Comparison of ENCODE assay signal across 14 cellular contexts in the genomic region with DNA sequence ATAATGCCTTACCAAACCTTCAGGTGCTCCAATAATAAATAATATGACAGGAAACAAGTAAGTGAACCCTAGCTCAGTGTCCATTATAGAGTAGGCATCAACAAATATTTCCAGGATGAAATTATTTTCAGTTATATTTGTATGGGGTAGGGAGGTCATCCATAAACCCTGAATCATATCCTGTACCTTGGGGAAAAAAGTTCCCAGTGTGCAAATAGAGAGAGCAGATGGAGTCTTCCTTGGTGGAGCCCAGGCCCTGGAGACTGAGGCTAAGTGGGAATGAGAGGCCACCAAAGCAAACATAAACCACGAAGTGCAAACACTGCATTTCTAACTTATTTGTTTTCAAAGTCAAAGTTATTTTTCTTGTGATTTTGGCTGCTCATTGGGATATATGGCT. TPM values are rescaled to one million over a fixed set of nuclear protein-coding genes. Genes with fewer than 3 reads are reported as not detected.
DNase-seq lines count a peak whose midpoint lies in the region; ATAC-seq, FAIRE-seq and TF ChIP-seq lines count a peak whose summit lies in the region.
"Had no signal": no experiment of that assay in that cellular context is flagged by ENCODE, and none has a peak within 500 bp of the region (broad histone marks: within the 10 kb centered on the region; RNA-seq: fewer than 3 reads in every experiment).

No MANE protein-coding gene starts in this region.

- H2AK5ac ChIP-seq in H9 (ENCODE audit: insufficient read length, low read length) = no peak overlapping the region

- H2AFZ ChIP-seq in H9 (ENCODE audit: low read length) = no peak overlapping the region

- POLR2A ChIA-PET in CD4-positive, alpha-beta memory T cell (lab: Charles Lee; ENCODE audit: partially characterized antibody) = interaction anchor here (1.4 to 5.8 kb wide), 5 partner anchors 10 to 176 kb away, joined by 3 to 104 read pairs (median 33); a partner anchor contains a TSS

- no peak overlapping the region for H3K14ac ChIP-seq in H9 (ENCODE audit: insufficient read depth, low read length)

- CTCF ChIA-PET in CD4-positive, alpha-beta memory T cell (lab: Charles Lee; ENCODE audit: partially characterized antibody) = interaction anchor here (1.5 to 3.4 kb wide), 2 partner anchors 9 to 177 kb away, joined by 3 to 44 read pairs; a partner anchor contains a TSS

- no peak overlapping the region for H4K8ac ChIP-seq in H9 (replicated peaks; ENCODE audit: insufficient read length, low read depth, low read length)

- H2BK5ac ChIP-seq in H9 (ENCODE audit: insufficient read length, low read length) = no peak overlapping the region

- H3K4me3 Mint-ChIP-seq in CD4-positive, alpha-beta memory T cell = peak overlapping the region in 3 of 8 donors; percentile 67 to 93 (median 72)
- H3K4me3 Mint-ChIP-seq in central memory CD8-positive, alpha-beta T cell = no peak overlapping the region
- H3K4me3 Mint-ChIP-seq in H9 = no peak overlapping the region

- H2BK15ac ChIP-seq in H9 (ENCODE audit: low read depth, low read length) = no peak overlapping the region

- H3K9me3 ChIP-seq in CD4-positive, alpha-beta memory T cell (ENCODE audit: control insufficient read depth in 1 of 2, low read length in 2 of 2) = no peaks in the 10 kb centered on the region
- H3K9me3 ChIP-seq in KOPT-K1 (ENCODE audit: insufficient read depth, low read length, poor library complexity, severe bottlenecking) (no peaks in the 10 kb centered on the region), neutrophil (no peaks in the 10 kb centered on the region), H9 (ENCODE audit: control insufficient read depth, low read depth, low read length) (no peaks in the 10 kb centered on the region)
- H3K9me3 ChIP-seq: psoas muscle had no signal

- no peak for ATAC-seq in central memory CD8-positive, alpha-beta T cell (replicated peaks; ENCODE audit: extremely low read depth, poor library complexity, severe bottlenecking)
- ATAC-seq: psoas muscle had no signal

- H4K20me1 ChIP-seq in H9 (ENCODE audit: control insufficient read depth, insufficient read depth, insufficient read length) = no peaks in the 10 kb centered on the region

- no peak overlapping the region for H4K5ac ChIP-seq in H9 (ENCODE audit: insufficient read length, low read depth, low read length)

- no peaks in the 10 kb centered on the region for H3K27me3 ChIP-seq in CD4-positive, alpha-beta memory T cell (ENCODE audit: insufficient read depth, low read length)
- no peaks in the 10 kb centered on the region for H3K27me3 ChIP-seq in neutrophil
- H3K27me3 ChIP-seq in H9 (ENCODE audit: insufficient read depth, low read length) = no peaks in the 10 kb centered on the region

- H3K36me3 ChIP-seq in CD4-positive, alpha-beta memory T cell (ENCODE audit: insufficient read depth, low read length) = peaks cover 79% of the 10 kb centered on the region
- H3K36me3 ChIP-seq in KOPT-K1 (ENCODE audit: insufficient read depth, low read length) = peaks cover 98% of the 10 kb centered on the region
- peaks cover 93% of the 10 kb centered on the region for H3K36me3 ChIP-seq in neutrophil

- no peak overlapping the region for H2BK20ac ChIP-seq in H9 (ENCODE audit: low read depth, low read length, poor library complexity, severe bottlenecking)

- H3K9me3 Mint-ChIP-seq in CD4-positive, alpha-beta memory T cell = peaks cover 0 to 2% (median 0%) of the 10 kb centered on the region in 8 donors
- no peaks in the 10 kb centered on the region for H3K9me3 Mint-ChIP-seq in central memory CD8-positive, alpha-beta T cell
- H3K9me3 Mint-ChIP-seq in H9 = no peaks in the 10 kb centered on the region

- no peak overlapping the region for H4K91ac ChIP-seq in H9 (ENCODE audit: insufficient read length, low read depth, low read length)

- peak overlapping the region; percentile 92 for H3K27ac ChIP-seq in CD4-positive, alpha-beta memory T cell (ENCODE audit: low read depth, low read length)
- H3K27ac ChIP-seq in KOPT-K1 (ENCODE audit: low read depth, low read length, poor library complexity, severe bottlenecking) (peak overlapping the region; percentile 94), neutrophil (peak overlapping the region; percentile 95), H9 (ENCODE audit: insufficient read length, low read depth, low read length) (no peak overlapping the region)
- H3K27ac ChIP-seq: psoas muscle had no signal

- H3K56ac ChIP-seq in H9 (ENCODE audit: insufficient read length, low read depth, low read length) = no peak overlapping the region

- FAIRE-seq in H54 (lab: Jason Lieb, UNC) = no peak

- H3K79me2 ChIP-seq in H9 (ENCODE audit: insufficient read depth, low read length) = no peaks in the 10 kb centered on the region

- no peak overlapping the region for H3K9ac ChIP-seq in H9 (ENCODE audit: extremely low read depth, insufficient read length, low read length)

- intact Hi-C loops in CD4-positive, alpha-beta memory T cell (cut with micrococcal nuclease) = no loop called here

- H2BK120ac ChIP-seq in H9 (ENCODE audit: low read depth, low read length, poor library complexity, severe bottlenecking) = no peak overlapping the region

- no peak overlapping the region for H3K4me3 ChIP-seq in CD4-positive, alpha-beta memory T cell (ENCODE audit: low read length in 2 of 2)
- no peak overlapping the region for H3K4me3 ChIP-seq in neutrophil (ENCODE audit: low read depth in 1 of 2, low read length in 1 of 2)
- H3K4me3 ChIP-seq: psoas muscle had no signal

- peaks cover 56 to 86% (median 77%) of the 10 kb centered on the region in 4 donors for H3K4me1 Mint-ChIP-seq in CD4-positive, alpha-beta memory T cell
- peaks cover 71% of the 10 kb centered on the region for H3K4me1 Mint-ChIP-seq in central memory CD8-positive, alpha-beta T cell
- peaks cover 10 to 13% of the 10 kb centered on the region in 2 experiments for H3K4me1 Mint-ChIP-seq in H9

- no peak overlapping the region for H3K18ac ChIP-seq in H9 (ENCODE audit: insufficient read length, low read depth, low read length)

- H3K4me1 ChIP-seq in CD4-positive, alpha-beta memory T cell (ENCODE audit: insufficient read depth, low read length) = peaks cover 72% of the 10 kb centered on the region
- H3K4me1 ChIP-seq in neutrophil (ENCODE audit: control insufficient read depth in 1 of 2, insufficient read depth in 1 of 2, low read depth in 1 of 2, low read length in 1 of 2) (peaks cover 45 to 48% of the 10 kb centered on the region in 2 experiments), H9 (ENCODE audit: insufficient read depth, low read length) (peaks cover 6% of the 10 kb centered on the region; the same call in 1 of the 2 replicates)

- H3K23me2 ChIP-seq in H9 (ENCODE audit: insufficient read length, low read depth, low read length, poor library complexity, severe bottlenecking) = no peaks in the 10 kb centered on the region

- no peaks in the 10 kb centered on the region for H3K79me1 ChIP-seq in H9 (ENCODE audit: insufficient read depth, low read depth, low read length, poor library complexity, severe bottlenecking)

- H3K4me2 ChIP-seq in H9 (ENCODE audit: insufficient read depth, insufficient read length, low read length) = no peak overlapping the region

- no peak for DNase-seq in CD4-positive, alpha-beta memory T cell
- no peak for DNase-seq in central memory CD8-positive, alpha-beta T cell (ENCODE audit: low spot score in 2 of 2)
- DNase-seq in 8988T (no peak), H54 (ENCODE audit: insufficient read length, low spot score) (no peak), H9 (no peak)
- DNase-seq: hypothalamus; OCI-M1; psoas muscle; stimulated activated CD4-positive, alpha-beta T cell treated with anti-CD3 and anti-CD28 coated beads, Interleukin-2, amount 100 ng/mL, for 24 hours; stimulated activated naive CD4-positive, alpha-beta T cell treated with Interleukin-2 at 50 U/mL for 16 hours; T-helper 9 cell had no signal

- TF ChIP-seq CTCF in neutrophil (IDR thresholded peaks at IDR 0.05) = no peak
- TF ChIP-seq CTCF in H9 (conservative IDR thresholded peaks at IDR 0.05) = no peak

- H2BK12ac ChIP-seq in H9 (ENCODE audit: insufficient read length, low read depth, low read length) = no peak overlapping the region

- H3K36me3 Mint-ChIP-seq in CD4-positive, alpha-beta memory T cell = peaks cover 84 to 89% of the 10 kb centered on the region in 2 donors
- peaks cover 86% of the 10 kb centered on the region for H3K36me3 Mint-ChIP-seq in central memory CD8-positive, alpha-beta T cell (ENCODE audit: insufficient read depth)
- no peaks in the 10 kb centered on the region for H3K36me3 Mint-ChIP-seq in H9 (ENCODE audit: insufficient read depth in 1 of 3, low read depth in 3 of 3)

- no peak overlapping the region for H3K23ac ChIP-seq in H9 (ENCODE audit: insufficient read length, low read depth, low read length)

- no peak overlapping the region for H3K4ac ChIP-seq in H9 (ENCODE audit: low read depth, low read length)

- no CpG with 5 or more reads among the region's 1 CpG for WGBS in H9 (ENCODE audit: extremely low coverage, insufficient read length, low lambda C conversion rate)

- no peak for TF ChIP-seq POLR2A in H54 (IDR thresholded peaks at IDR 0.05; ENCODE audit: low read depth, low read length)

- H3T11ph ChIP-seq in H9 (ENCODE audit: low read length) = no peak overlapping the region

- H3K27ac Mint-ChIP-seq in CD4-positive, alpha-beta memory T cell = peak overlapping the region; percentile 89 to 100 (median 97)
- H3K27ac Mint-ChIP-seq in central memory CD8-positive, alpha-beta T cell (ENCODE audit: low read depth) = peak overlapping the region; percentile 98
- H3K27ac Mint-ChIP-seq in H9 = no peak overlapping the region

- H3K27me3 Mint-ChIP-seq in CD4-positive, alpha-beta memory T cell = no peaks in the 10 kb centered on the region
- no peaks in the 10 kb centered on the region for H3K27me3 Mint-ChIP-seq in central memory CD8-positive, alpha-beta T cell
- H3K27me3 Mint-ChIP-seq in H9 (ENCODE audit: low read depth) = no peaks in the 10 kb centered on the region; the same call in 1 of the 2 replicates

RNA-seq across cellular contexts. Expression of a gene that starts 8.5 kb away (rescaled TPM):
- total RNA-seq in CD4-positive, alpha-beta memory T cell = 10 to 100 TPM in 1 of 2 experiments, 1 to 10 TPM in 1; 9.3 to 11.5 TPM
- 1 to 10 TPM; 3.4 to 4.5 TPM for polyA plus RNA-seq in CD4-positive, alpha-beta memory T cell
- not detected in 2 replicates for total RNA-seq in H9 (2021)

RNA-seq across cellular contexts. Expression of a gene that starts 14.5 kb away (rescaled TPM):
- total RNA-seq in CD4-positive, alpha-beta memory T cell = 100 to 1,000 TPM; 717 to 768 TPM
- 1,000 to 10,000 TPM; 2,962 to 4,406 TPM for polyA plus RNA-seq in CD4-positive, alpha-beta memory T cell
- 0.29 and 0.44 TPM in 2 replicates for total RNA-seq in H9 (2021)

RNA-seq across cellular contexts. Expression of a gene that starts 26.0 kb away (rescaled TPM):
- total RNA-seq in CD4-positive, alpha-beta memory T cell = not detected
- not detected for polyA plus RNA-seq in CD4-positive, alpha-beta memory T cell
- not detected in 2 replicates for total RNA-seq in H9 (2021)
- total RNA-seq: psoas muscle had no signal
- polyA plus RNA-seq: esophagus, psoas muscle had no signal

Comparison
In these comparisons a context has a peak if more than half of its experiments do, and no peak if none do; other contexts are left out.
1. H3K27ac Mint-ChIP-seq: peak in CD4-positive, alpha-beta memory T cell (7 of 7) and central memory CD8-positive, alpha-beta T cell (single experiment); none in H9 (0 of 3).
2. RNA of a gene that starts 14.5 kb away (total RNA-seq): 717 to 768 TPM in CD4-positive, alpha-beta memory T cell; 0.29 to 0.44 TPM in H9; every median in the first group is over 100 times any median in the second.